Comparison of ENCODE assay signal across 8 cellular contexts in the genomic region with DNA sequence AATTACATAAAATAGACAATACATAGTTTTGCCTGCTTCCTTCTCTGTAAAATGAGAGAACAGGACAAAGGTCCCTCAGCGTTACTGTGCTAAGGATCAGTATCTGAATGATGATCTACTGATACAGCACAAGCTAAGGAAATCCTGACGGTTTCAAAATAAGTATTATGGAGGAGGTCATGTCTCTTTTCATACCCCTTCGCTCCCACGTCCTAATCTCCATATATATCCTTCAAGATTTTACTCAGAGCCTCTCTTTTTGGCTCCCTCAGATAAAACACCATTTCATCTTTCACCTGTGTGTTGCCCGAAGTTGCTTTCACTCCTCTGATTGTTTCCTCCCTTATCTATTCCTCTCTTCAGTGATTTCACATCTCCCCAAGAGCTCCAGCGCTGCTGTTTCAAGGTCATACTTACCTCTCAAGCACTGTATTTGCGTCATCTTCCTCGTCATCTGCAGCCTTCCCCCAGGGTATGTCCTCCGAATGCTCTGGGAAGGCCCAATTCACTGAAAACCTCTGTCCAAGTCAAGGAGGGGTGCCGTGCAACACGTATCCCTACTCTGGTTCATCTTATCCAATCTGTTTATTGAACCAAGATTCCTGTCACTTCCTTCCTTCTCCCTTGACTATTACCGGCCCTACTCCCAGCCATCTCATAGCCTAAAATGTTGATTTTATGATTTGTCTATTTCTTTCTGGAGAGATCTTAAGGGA. TPM values are rescaled to one million over a fixed set of nuclear protein-coding genes. Genes with fewer than 3 reads are reported as not detected.
DNase-seq lines count a peak whose midpoint lies in the region; ATAC-seq, FAIRE-seq and TF ChIP-seq lines count a peak whose summit lies in the region.

No MANE protein-coding gene starts in this region.

- H3K36me3 ChIP-seq in KOPT-K1 (ENCODE audit: insufficient read depth, low read length) (peaks cover 58% of the 10 kb centered on the region), keratinocyte (ENCODE audit: control insufficient read depth in 2 of 2, extremely low read depth in 1 of 2, insufficient read depth in 2 of 2, low read length in 2 of 2) (peaks cover 20 to 24% of the 10 kb centered on the region in 2 experiments)

- no peaks in the 10 kb centered on the region for H4K20me1 ChIP-seq in keratinocyte (ENCODE audit: control insufficient read depth, extremely low read depth, insufficient read depth, low read length)

- no peak for TF ChIP-seq CTCF in keratinocyte (optimal IDR thresholded peaks at IDR 0.05 in 1 of 3, IDR thresholded peaks at IDR 0.05 in 1 of 3, conservative IDR thresholded peaks at IDR 0.05 in 1 of 3; ENCODE audit: extremely low read depth in 1 of 3, insufficient read depth in 2 of 3, low read length in 3 of 3)

- H3K79me2 ChIP-seq in keratinocyte (ENCODE audit: control insufficient read depth, insufficient read depth, low read length): peaks cover 19% of the 10 kb centered on the region

- H3K9me3 Mint-ChIP-seq in activated T-cell treated with anti-CD3 and anti-CD28 coated beads, Interleukin-2, amount 50 U/mL, for 72 hours: no peaks in the 10 kb centered on the region
- H3K9me3 Mint-ChIP-seq in stimulated activated naive CD8-positive, alpha-beta T cell treated with anti-CD3 and anti-CD28 coated beads, Interleukin-15, Interleukin-2, amounts not matched to agents 100 ng/mL and 50 ng/mL, for 24 hours: no peaks in the 10 kb centered on the region

- FAIRE-seq in keratinocyte (lab: Jason Lieb, UNC): no peak

- H3K4me1 ChIP-seq in keratinocyte (ENCODE audit: control insufficient read depth, extremely low read depth, insufficient read depth, low read length): peaks cover 20% of the 10 kb centered on the region

- peaks cover 48% of the 10 kb centered on the region for H3K4me1 Mint-ChIP-seq in activated T-cell treated with anti-CD3 and anti-CD28 coated beads, Interleukin-2, amount 50 U/mL, for 72 hours (ENCODE audit: low read depth)
- peaks cover 38% of the 10 kb centered on the region for H3K4me1 Mint-ChIP-seq in stimulated activated naive CD8-positive, alpha-beta T cell treated with anti-CD3 and anti-CD28 coated beads, Interleukin-15, Interleukin-2, amounts not matched to agents 100 ng/mL and 50 ng/mL, for 24 hours (ENCODE audit: low read depth)

- no peaks in the 10 kb centered on the region for H3K27me3 ChIP-seq in keratinocyte (ENCODE audit: control insufficient read depth, extremely low read depth, insufficient read depth, low read length)

- dilution Hi-C loops in keratinocyte (cut with MboI; ENCODE audit: extremely low pct_ligation_motif_present, low sequenced_read_pairs): no loop called here

- H3K9me3 ChIP-seq in KOPT-K1 (ENCODE audit: insufficient read depth, low read length, poor library complexity, severe bottlenecking) (no peaks in the 10 kb centered on the region), keratinocyte (ENCODE audit: control insufficient read depth, low read depth, low read length) (no peaks in the 10 kb centered on the region)

- DNase-seq in activated T-cell treated with anti-CD3 and anti-CD28 coated beads, Interleukin-2, amount 50 U/mL, for 72 hours: peak in 1 of 2 donors; percentile 8
- DNase-seq in keratinocyte (ENCODE audit: low read depth, low spot score): no peak
- no peak for DNase-seq in 8988T

- peak overlapping the region; percentile 32 for H2AFZ ChIP-seq in keratinocyte (ENCODE audit: control insufficient read depth, low read length)

- peak overlapping the region; percentile 86 to 91 for H3K4me3 Mint-ChIP-seq in activated T-cell treated with anti-CD3 and anti-CD28 coated beads, Interleukin-2, amount 50 U/mL, for 72 hours
- peak overlapping the region; percentile 97 for H3K4me3 Mint-ChIP-seq in stimulated activated naive CD8-positive, alpha-beta T cell treated with anti-CD3 and anti-CD28 coated beads, Interleukin-15, Interleukin-2, amounts not matched to agents 100 ng/mL and 50 ng/mL, for 24 hours

- H3K27ac Mint-ChIP-seq in activated T-cell treated with anti-CD3 and anti-CD28 coated beads, Interleukin-2, amount 50 U/mL, for 72 hours: peak overlapping the region; percentile 50
- peak overlapping the region; percentile 78 for H3K27ac Mint-ChIP-seq in stimulated activated naive CD8-positive, alpha-beta T cell treated with anti-CD3 and anti-CD28 coated beads, Interleukin-15, Interleukin-2, amounts not matched to agents 100 ng/mL and 50 ng/mL, for 24 hours

- H3K27ac ChIP-seq in KOPT-K1 (ENCODE audit: low read depth, low read length, poor library complexity, severe bottlenecking): peak overlapping the region; percentile 53
- peak overlapping the region; percentile 89 for H3K27ac ChIP-seq in keratinocyte (ENCODE audit: control insufficient read depth, insufficient read depth, low read length)

- H3K9ac ChIP-seq in keratinocyte (ENCODE audit: control insufficient read depth, extremely low read depth, insufficient read depth, low read length): peak overlapping the region; percentile 90

- no peaks in the 10 kb centered on the region for H3K9me1 ChIP-seq in keratinocyte (ENCODE audit: control insufficient read depth, extremely low read depth, insufficient read depth, low read length)

- peak overlapping the region; percentile 92 for H3K4me2 ChIP-seq in keratinocyte (ENCODE audit: control insufficient read depth, extremely low read depth, insufficient read depth, low read depth, low read length)

- no peak for ATAC-seq in activated T-cell treated with anti-CD3 and anti-CD28 coated beads, Interleukin-2, amount 50 U/mL, for 72 hours (replicated peaks in 1 of 2)
- no peak for ATAC-seq in HG03196 (IDR thresholded peaks at IDR 0.05; ENCODE audit: unreplicated experiment)
- ATAC-seq in GM19351 (IDR thresholded peaks at IDR 0.05; ENCODE audit: unreplicated experiment): no peak
- no peak for ATAC-seq in HG02571 (IDR thresholded peaks at IDR 0.05; ENCODE audit: unreplicated experiment)

- peak overlapping the region in 1 of 3 experiments; percentile 84 for H3K4me3 ChIP-seq in keratinocyte (ENCODE audit: control insufficient read depth in 2 of 3, extremely low read depth in 1 of 3, insufficient read depth in 2 of 3, low read depth in 1 of 3, low read length in 3 of 3)

- peaks cover 4 to 16% of the 10 kb centered on the region in 2 donors for H3K36me3 Mint-ChIP-seq in activated T-cell treated with anti-CD3 and anti-CD28 coated beads, Interleukin-2, amount 50 U/mL, for 72 hours (ENCODE audit: insufficient read depth in 2 of 2)
- peaks cover 47% of the 10 kb centered on the region for H3K36me3 Mint-ChIP-seq in stimulated activated naive CD8-positive, alpha-beta T cell treated with anti-CD3 and anti-CD28 coated beads, Interleukin-15, Interleukin-2, amounts not matched to agents 100 ng/mL and 50 ng/mL, for 24 hours (ENCODE audit: low read depth)

- H3K27me3 Mint-ChIP-seq in activated T-cell treated with anti-CD3 and anti-CD28 coated beads, Interleukin-2, amount 50 U/mL, for 72 hours (ENCODE audit: low read depth): no peaks in the 10 kb centered on the region
- H3K27me3 Mint-ChIP-seq in stimulated activated naive CD8-positive, alpha-beta T cell treated with anti-CD3 and anti-CD28 coated beads, Interleukin-15, Interleukin-2, amounts not matched to agents 100 ng/mL and 50 ng/mL, for 24 hours: no peaks in the 10 kb centered on the region

RNA-seq across cellular contexts. Expression of gene BLTP2, which starts 1.2 kb away (rescaled TPM):
- 100 to 1,000 TPM; 109 TPM for total RNA-seq in activated T-cell treated with anti-CD3 and anti-CD28 coated beads, Interleukin-2, amount 50 U/mL, for 72 hours
- 98.2 to 133 TPM (median 106 TPM) in 3 replicates for polyA plus RNA-seq in keratinocyte
- 72.5 TPM for polyA plus RNA-seq in keratinocyte (2011; ENCODE audit: low read depth)
- 66.8 and 96.7 TPM in 2 replicates for polyA plus RNA-seq in keratinocyte (2011; cell fraction: cytosol; rRNA removed)
- 193 and 219 TPM in 2 replicates for polyA plus RNA-seq in keratinocyte (2011; cell fraction: nucleus; rRNA removed)
- 39.2 and 81.7 TPM in 2 replicates for polyA plus RNA-seq in keratinocyte (2012; ENCODE audit: low replicate concordance)
- polyA minus RNA-seq in keratinocyte: 519 to 760 TPM (median 534 TPM) in 3 replicates
- 106 TPM for polyA minus RNA-seq in keratinocyte (2011; cell fraction: cytosol; rRNA and poly(A)+ RNA removed)
- 298 and 354 TPM in 2 replicates for polyA minus RNA-seq in keratinocyte (2011; cell fraction: nucleus; rRNA and poly(A)+ RNA removed)

RNA-seq across cellular contexts. Expression of gene SDF2, which starts 15.5 kb away (rescaled TPM):
- 10 to 100 TPM; 43.9 to 48.2 TPM for total RNA-seq in activated T-cell treated with anti-CD3 and anti-CD28 coated beads, Interleukin-2, amount 50 U/mL, for 72 hours
- polyA plus RNA-seq in keratinocyte: 61.5 to 86.8 TPM (median 68.0 TPM) in 3 replicates
- polyA plus RNA-seq in keratinocyte (2011; ENCODE audit: low read depth): 22.2 TPM
- polyA plus RNA-seq in keratinocyte (2011; cell fraction: cytosol; rRNA removed): 52.3 and 76.9 TPM in 2 replicates
- 116 and 122 TPM in 2 replicates for polyA plus RNA-seq in keratinocyte (2011; cell fraction: nucleus; rRNA removed)
- 51.2 and 60.4 TPM in 2 replicates for polyA plus RNA-seq in keratinocyte (2012; ENCODE audit: low replicate concordance)
- polyA minus RNA-seq in keratinocyte: 33.7 to 60.5 TPM (median 46.5 TPM) in 3 replicates
- 37.6 TPM for polyA minus RNA-seq in keratinocyte (2011; cell fraction: cytosol; rRNA and poly(A)+ RNA removed)
- 22.3 and 39.9 TPM in 2 replicates for polyA minus RNA-seq in keratinocyte (2011; cell fraction: nucleus; rRNA and poly(A)+ RNA removed)

RNA-seq across cellular contexts. Expression of gene SUPT6H, which starts 15.8 kb away (rescaled TPM):
- total RNA-seq in activated T-cell treated with anti-CD3 and anti-CD28 coated beads, Interleukin-2, amount 50 U/mL, for 72 hours: 10 to 100 TPM; 85.1 to 97.8 TPM
- 27.3 to 33.1 TPM (median 32.1 TPM) in 3 replicates for polyA plus RNA-seq in keratinocyte
- polyA plus RNA-seq in keratinocyte (2011; ENCODE audit: low read depth): 73.2 TPM
- 22.0 and 25.6 TPM in 2 replicates for polyA plus RNA-seq in keratinocyte (2011; cell fraction: cytosol; rRNA removed)
- polyA plus RNA-seq in keratinocyte (2011; cell fraction: nucleus; rRNA removed): 90.1 and 96.3 TPM in 2 replicates
- polyA plus RNA-seq in keratinocyte (2012; ENCODE audit: low replicate concordance): 25.9 and 45.9 TPM in 2 replicates
- 51.3 to 115 TPM (median 60.7 TPM) in 3 replicates for polyA minus RNA-seq in keratinocyte
- polyA minus RNA-seq in keratinocyte (2011; cell fraction: cytosol; rRNA and poly(A)+ RNA removed): 16.5 TPM
- 77.3 and 86.8 TPM in 2 replicates for polyA minus RNA-seq in keratinocyte (2011; cell fraction: nucleus; rRNA and poly(A)+ RNA removed)

RNA-seq across cellular contexts. Expression of gene RSKR, which starts 32.2 kb away (rescaled TPM):
- 10 to 100 TPM; 25.1 to 33.4 TPM for total RNA-seq in activated T-cell treated with anti-CD3 and anti-CD28 coated beads, Interleukin-2, amount 50 U/mL, for 72 hours
- polyA plus RNA-seq in keratinocyte: 3.9 to 7.4 TPM (median 6.6 TPM) in 3 replicates
- polyA plus RNA-seq in keratinocyte (2011; ENCODE audit: low read depth): 3.5 TPM
- 0.27 and 0.47 TPM in 2 replicates for polyA plus RNA-seq in keratinocyte (2011; cell fraction: cytosol; rRNA removed)
- 36.3 and 42.1 TPM in 2 replicates for polyA plus RNA-seq in keratinocyte (2011; cell fraction: nucleus; rRNA removed)
- polyA plus RNA-seq in keratinocyte (2012; ENCODE audit: low replicate concordance): 2.5 and 5.0 TPM in 2 replicates
- 4.3 to 17.2 TPM (median 12.9 TPM) in 3 replicates for polyA minus RNA-seq in keratinocyte
- not detected for polyA minus RNA-seq in keratinocyte (2011; cell fraction: cytosol; rRNA and poly(A)+ RNA removed)
- 10.4 and 21.5 TPM in 2 replicates for polyA minus RNA-seq in keratinocyte (2011; cell fraction: nucleus; rRNA and poly(A)+ RNA removed)

RNA-seq across cellular contexts. Expression of gene SPAG5, which starts 47.4 kb away (rescaled TPM):
- 100 to 1,000 TPM; 134 to 141 TPM for total RNA-seq in activated T-cell treated with anti-CD3 and anti-CD28 coated beads, Interleukin-2, amount 50 U/mL, for 72 hours
- polyA plus RNA-seq in keratinocyte: 6.2 to 21.1 TPM (median 16.6 TPM) in 3 replicates
- 4.3 TPM for polyA plus RNA-seq in keratinocyte (2011; ENCODE audit: low read depth)
- polyA plus RNA-seq in keratinocyte (2011; cell fraction: cytosol; rRNA removed): 4.2 and 4.4 TPM in 2 replicates
- 23.6 and 24.8 TPM in 2 replicates for polyA plus RNA-seq in keratinocyte (2011; cell fraction: nucleus; rRNA removed)
- polyA plus RNA-seq in keratinocyte (2012; ENCODE audit: low replicate concordance): 4.9 and 13.3 TPM in 2 replicates
- polyA minus RNA-seq in keratinocyte: 11.0 to 24.2 TPM (median 20.6 TPM) in 3 replicates
- 5.4 TPM for polyA minus RNA-seq in keratinocyte (2011; cell fraction: cytosol; rRNA and poly(A)+ RNA removed)
- 11.4 and 12.6 TPM in 2 replicates for polyA minus RNA-seq in keratinocyte (2011; cell fraction: nucleus; rRNA and poly(A)+ RNA removed)
